Comparison of ENCODE assay signal across 20 cellular contexts in the genomic region with DNA sequence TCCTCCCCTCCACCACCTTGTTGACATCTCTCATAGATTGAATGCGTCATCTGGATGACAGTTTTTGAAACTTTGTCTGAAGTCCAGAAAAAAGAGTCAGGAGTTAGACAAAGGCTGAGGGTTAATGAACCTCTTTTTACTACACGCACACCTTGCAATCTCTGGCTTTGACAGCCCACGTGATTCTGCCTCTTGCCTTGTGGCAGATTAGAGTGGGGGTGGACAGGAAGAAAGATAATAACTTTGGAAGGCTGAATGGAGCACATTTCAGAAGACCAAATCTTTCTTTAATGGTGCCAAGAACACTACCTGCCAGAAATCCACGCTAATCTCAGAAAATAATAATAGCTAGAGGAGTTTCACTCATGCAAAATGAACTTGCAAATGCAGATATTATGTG.
A peak's percentile ranks its signal among the peaks of the same experiment; 100 is the strongest.
DNase-seq lines count a peak whose midpoint lies in the region; ATAC-seq, FAIRE-seq and TF ChIP-seq lines count a peak whose summit lies in the region.
"Had no signal": no experiment of that assay in that cellular context is flagged by ENCODE, and none has a peak within 500 bp of the region (broad histone marks: within the 10 kb centered on the region; RNA-seq: fewer than 3 reads in every experiment).

No MANE protein-coding gene starts in this region.

- CTCF ChIA-PET in K562 (lab: Yijun Ruan, JAX; ENCODE audit: low intra/inter-chr PET ratio) = no interaction called here

- no peak for TF ChIP-seq CTCF in K562 (IDR thresholded peaks at IDR 0.05 in 2 of 3, conservative IDR thresholded peaks at IDR 0.05 in 1 of 3; ENCODE audit: insufficient read depth in 2 of 3, low read depth in 1 of 3, low read length in 3 of 3)

- no peak overlapping the region for H3K4me2 ChIP-seq in K562 (ENCODE audit: insufficient read depth, low read length)

- H3K4me3 ChIP-seq in right cardiac atrium (ENCODE audit: low read length) = no peak overlapping the region
- H3K4me3 ChIP-seq in K562 = no peak overlapping the region
- H3K4me3 ChIP-seq: GM12878, GM23248 had no signal

- no peak overlapping the region for H3K27ac ChIP-seq in right cardiac atrium (ENCODE audit: low read length)
- H3K27ac ChIP-seq in K562 (ENCODE audit: extremely low read depth, low read depth, low read length) = no peak overlapping the region
- H3K27ac ChIP-seq: GM23248 had no signal

- H3K79me2 ChIP-seq in K562 (ENCODE audit: control insufficient read depth, insufficient read depth, low read length) = no peaks in the 10 kb centered on the region

- H3K9ac ChIP-seq in K562 (ENCODE audit: insufficient read depth in 1 of 2, low read depth in 2 of 2, low read length in 2 of 2) = no peak overlapping the region
- H3K9ac ChIP-seq: GM23248 had no signal

- H3K9me1 ChIP-seq in K562 (ENCODE audit: control insufficient read depth, insufficient read depth, low read length) = no peaks in the 10 kb centered on the region

- no peak for FAIRE-seq in K562 (lab: Jason Lieb, UNC)
- FAIRE-seq: GM12878, GM19239, H1 had no signal

- ATAC-seq in Right ventricle myocardium superior (ENCODE audit: poor library complexity) (peak; percentile 56), right cardiac atrium (no peak), K562 (no peak)
- ATAC-seq: GM12878 had no signal

- in situ Hi-C loops in K562 (cut with MboI) = no loop called here

- TF ChIP-seq EP300 in K562 (IDR thresholded peaks at IDR 0.05; ENCODE audit: low read length) = no peak

- no peak for TF ChIP-seq RAD21 in K562 (CRISPR knock-in tag; conservative IDR thresholded peaks at IDR 0.05 in 1 of 2, IDR thresholded peaks at IDR 0.05 in 1 of 2)

- BruUV-seq in K562 (replicated peaks; lab: Mats Ljungman, UMichigan) = no TSS peak

- H3K36me3 ChIP-seq in K562 (ENCODE audit: control insufficient read depth, insufficient read depth, low read length) = no peaks in the 10 kb centered on the region

- POLR2A ChIA-PET in K562 (lab: Yijun Ruan, JAX) = no interaction called here

- H3K4me1 ChIP-seq in right cardiac atrium (ENCODE audit: control insufficient read depth, insufficient read depth, low read length) = no peaks in the 10 kb centered on the region
- no peaks in the 10 kb centered on the region for H3K4me1 ChIP-seq in K562 (replicated peaks in 1 of 2; ENCODE audit: control insufficient read depth in 2 of 2, insufficient read depth in 2 of 2, low read length in 2 of 2)

- H2AFZ ChIP-seq in K562 (ENCODE audit: low read depth, low read length) = no peak overlapping the region
- H2AFZ ChIP-seq: GM23248 had no signal

- no peaks in the 10 kb centered on the region for H3K9me3 ChIP-seq in right cardiac atrium (ENCODE audit: control insufficient read depth, low read length)
- H3K9me3 ChIP-seq in K562 (replicated peaks; ENCODE audit: control insufficient read depth, insufficient read depth, low read depth, low read length) = no peaks in the 10 kb centered on the region

- TF ChIP-seq POLR2A in K562 (conservative IDR thresholded peaks at IDR 0.05) = no peak

- DNase-seq in Right ventricle myocardium superior = no peak
- no peak for DNase-seq in right cardiac atrium
- DNase-seq in K562 (ENCODE audit: extremely low read depth in 1 of 4, low spot score in 3 of 4) = no peak
- peak in 27 of 42 donors; percentile 6 to 66 (median 31) for DNase-seq in head of caudate nucleus
- DNase-seq in A172 (ENCODE audit: low spot score) = no peak
- no peak for DNase-seq in SW480 (ENCODE audit: low spot score)
- DNase-seq: 8988T; C1 segment of cervical spinal cord; Calu3; CD4-positive, alpha-beta memory T cell; COR-L47; DMS53; EL; GDM1; GM23248; H7; HCEC 1CT had no signal

- no peaks in the 10 kb centered on the region for H3K27me3 ChIP-seq in right cardiac atrium (ENCODE audit: control insufficient read depth, insufficient read depth)
- H3K27me3 ChIP-seq in K562 (ENCODE audit: control insufficient read depth in 2 of 2, insufficient read depth in 2 of 2, low read length in 2 of 2) = no peaks in the 10 kb centered on the region

- WGBS in right cardiac atrium = 38% methylated on average over 4 of the region's 4 CpGs
- WGBS in K562 (ENCODE audit: insufficient coverage, low coverage, missing lambda C conversion rate) = 2% methylated on average over 4 of the region's 4 CpGs

- H4K20me1 ChIP-seq in K562 (replicated peaks; ENCODE audit: control insufficient read depth, insufficient read depth, low read length) = no peaks in the 10 kb centered on the region

- intact Hi-C loops in Right ventricle myocardium superior (cut with DNase I) = no loop called here
- intact Hi-C loops in right cardiac atrium (cut with DNase I) = no loop called here
- intact Hi-C loops in K562 (cut with micrococcal nuclease) = no loop called here
- intact Hi-C loops in head of caudate nucleus (cut with DNase I) = no loop called here

TF ChIP-seq in K562, 482 proteins besides CTCF, POLR2A, EP300 and RAD21:
- TF ChIP-seq TARDBP (IDR thresholded peaks at IDR 0.05) = no peak
- no peak for TF ChIP-seq HIVEP1 (CRISPR knock-in tag; IDR thresholded peaks at IDR 0.05)
- TF ChIP-seq CTBP1 (IDR thresholded peaks at IDR 0.05; ENCODE audit: borderline replicate concordance) = no peak
- TF ChIP-seq, protein P1, sequence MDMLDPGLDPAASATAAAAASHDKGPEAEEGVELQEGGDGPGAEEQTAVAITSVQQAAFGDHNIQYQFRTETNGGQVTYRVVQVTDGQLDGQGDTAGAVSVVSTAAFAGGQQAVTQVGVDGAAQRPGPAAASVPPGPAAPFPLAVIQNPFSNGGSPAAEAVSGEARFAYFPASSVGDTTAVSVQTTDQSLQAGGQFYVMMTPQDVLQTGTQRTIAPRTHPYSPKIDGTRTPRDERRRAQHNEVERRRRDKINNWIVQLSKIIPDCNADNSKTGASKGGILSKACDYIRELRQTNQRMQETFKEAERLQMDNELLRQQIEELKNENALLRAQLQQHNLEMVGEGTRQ (CRISPR knock-in tag; IDR thresholded peaks at IDR 0.05) = peak; percentile 62
- no peak for TF ChIP-seq RBM14 (IDR thresholded peaks at IDR 0.05; ENCODE audit: borderline replicate concordance, insufficient read depth, low read depth, low read length)

Comparison
In these comparisons a context has a peak if more than half of its experiments do, and no peak if none do; other contexts are left out.
1. DNase-seq: peak in head of caudate nucleus (27 of 42); none in Right ventricle myocardium superior (single experiment), right cardiac atrium (0 of 3), K562 (0 of 4), A172 (single experiment) and SW480 (single experiment).